20 cellular contexts compared by ENCODE assay signal in genomic region chr12:9876120-9876519, GRCh38. TPM values are rescaled to one million over a fixed set of nuclear protein-coding genes. Genes with fewer than 3 reads are reported as not detected.
"Had no signal": no experiment of that assay in that cellular context is flagged by ENCODE, and none has a peak within 500 bp of the region (broad histone marks: within the 10 kb centered on the region; RNA-seq: fewer than 3 reads in every experiment).

No MANE protein-coding gene starts in this region.

RNA-seq across cellular contexts. Expression of gene KLRF2, which starts 5.2 kb away (rescaled TPM):
- total RNA-seq: activated naive CD4-positive, alpha-beta T cell treated with anti-CD3 and anti-CD28 coated beads for 36 hours; activated naive CD4-positive, alpha-beta T cell treated with anti-CD3 and anti-CD28 coated beads, Interleukin-2, amount 50 U/mL, for 72 hours; activated naive CD8-positive, alpha-beta T cell treated with anti-CD3 and anti-CD28 coated beads for 36 hours; activated T-cell treated with anti-CD3 and anti-CD28 coated beads, Interleukin-2, amount 50 U/mL, for 4 hours; activated T-cell treated with anti-CD3 and anti-CD28 coated beads, Interleukin-2, amount 50 U/mL, for 72 hours; activated T-helper 1 cell treated with anti-CD3 and anti-CD28 coated beads, Interleukin-12 subunit alpha, Interleukin-12 subunit beta, Interleukin-2, Interleukin-4 antibody, amounts not matched to agents 30 ng/mL and 10 ng/mL and 1 ng/mL, durations not matched to agents 14 hours and 24 hours and 36 hours; activated T-helper 17 cell treated with anti-CD3 and anti-CD28 coated beads, Interleukin-2, amount 50 U/mL, for 72 hours; activated T-helper 2 cell treated with anti-CD3 and anti-CD28 coated beads, Interferon-gamma antibody, Interleukin-2, Interleukin-4, amounts not matched to agents 10 μg/mL and 5 μg/mL and 100 μg/mL, durations not matched to agents 14 hours and 24 hours and 36 hours; adrenal gland; aorta; ascending aorta; astrocyte; body of pancreas; breast epithelium; bronchial epithelial cell; cardiac muscle cell; cardiac septum; cerebellum had no signal
- polyA plus RNA-seq: adipose tissue, adrenal gland, aorta, cardiac muscle cell had no signal

RNA-seq across cellular contexts. Expression of gene CLEC2B, which starts 7.0 kb away (rescaled TPM):
- total RNA-seq: astrocyte, cardiac muscle cell had no signal

RNA-seq across cellular contexts. Expression of gene KLRF1, which starts 48.8 kb away (rescaled TPM):
- total RNA-seq: activated naive CD4-positive, alpha-beta T cell treated with anti-CD3 and anti-CD28 coated beads for 36 hours; activated naive CD8-positive, alpha-beta T cell treated with anti-CD3 and anti-CD28 coated beads for 36 hours; activated T-cell treated with anti-CD3 and anti-CD28 coated beads, Interleukin-2, amount 50 U/mL, for 4 hours; activated T-helper 1 cell treated with anti-CD3 and anti-CD28 coated beads, Interleukin-12 subunit alpha, Interleukin-12 subunit beta, Interleukin-2, Interleukin-4 antibody, amounts not matched to agents 30 ng/mL and 10 ng/mL and 1 ng/mL, durations not matched to agents 14 hours and 24 hours and 36 hours; activated T-helper 17 cell treated with anti-CD3 and anti-CD28 coated beads, Interleukin-2, amount 50 U/mL, for 72 hours; activated T-helper 2 cell treated with anti-CD3 and anti-CD28 coated beads, Interferon-gamma antibody, Interleukin-2, Interleukin-4, amounts not matched to agents 10 μg/mL and 5 μg/mL and 100 μg/mL, durations not matched to agents 14 hours and 24 hours and 36 hours; ascending aorta; astrocyte; body of pancreas; bronchial epithelial cell; cardiac muscle cell; cardiac septum; cerebellum had no signal
- polyA plus RNA-seq: aorta, cardiac muscle cell had no signal

RNA-seq across cellular contexts. Expression of gene CLEC2A, which starts 56.0 kb away (rescaled TPM):
- total RNA-seq: activated naive CD4-positive, alpha-beta T cell treated with anti-CD3 and anti-CD28 coated beads for 36 hours; activated naive CD4-positive, alpha-beta T cell treated with anti-CD3 and anti-CD28 coated beads, Interleukin-2, amount 50 U/mL, for 72 hours; activated naive CD8-positive, alpha-beta T cell treated with anti-CD3 and anti-CD28 coated beads for 36 hours; activated naive CD8-positive, alpha-beta T cell treated with anti-CD3 and anti-CD28 coated beads, Interleukin-2, amount 10 ng/mL, durations not matched to agents 7 days and 5 days; activated T-cell treated with anti-CD3 and anti-CD28 coated beads, Interleukin-2, amount 50 U/mL, for 4 hours; activated T-cell treated with anti-CD3 and anti-CD28 coated beads, Interleukin-2, amount 50 U/mL, for 72 hours; activated T-helper 1 cell treated with anti-CD3 and anti-CD28 coated beads, Interleukin-12 subunit alpha, Interleukin-12 subunit beta, Interleukin-2, Interleukin-4 antibody, amounts not matched to agents 30 ng/mL and 10 ng/mL and 1 ng/mL, durations not matched to agents 14 hours and 24 hours and 36 hours; activated T-helper 17 cell treated with anti-CD3 and anti-CD28 coated beads, Interleukin-2, amount 50 U/mL, for 72 hours; activated T-helper 2 cell treated with anti-CD3 and anti-CD28 coated beads, Interferon-gamma antibody, Interleukin-2, Interleukin-4, amounts not matched to agents 10 μg/mL and 5 μg/mL and 100 μg/mL, durations not matched to agents 14 hours and 24 hours and 36 hours; adrenal gland; aorta; ascending aorta; body of pancreas; breast epithelium; bronchial epithelial cell; cardiac muscle cell; cardiac septum; cerebellum had no signal
- polyA plus RNA-seq: adipose tissue, adrenal gland, aorta, cardiac muscle cell had no signal
